ENCODE assay signal across 9 cellular contexts in genomic region chr1:193115629-193116227, GRCh38.
A peak's percentile ranks its signal among the peaks of the same experiment; 100 is the strongest.
DNase-seq lines count a peak whose midpoint lies in the region; ATAC-seq, FAIRE-seq and TF ChIP-seq lines count a peak whose summit lies in the region.
"Had no signal": no experiment of that assay in that cellular context is flagged by ENCODE, and none has a peak within 500 bp of the region (broad histone marks: within the 10 kb centered on the region; RNA-seq: fewer than 3 reads in every experiment).

No MANE protein-coding gene starts in this region.

- H3K4me3 ChIP-seq in astrocyte of the spinal cord (ENCODE audit: low read depth, low read length) = no peak overlapping the region

- TF ChIP-seq CTCF in astrocyte of the spinal cord (IDR thresholded peaks at IDR 0.05; ENCODE audit: low read depth, low read length) = no peak

- in situ Hi-C loops in astrocyte of the spinal cord (cut with HindIII; ENCODE audit: low sequenced_read_pairs) = no loop called here

- FAIRE-seq in urothelium cell line (lab: Jason Lieb, UNC) = no peak

- ATAC-seq in HG03196 (IDR thresholded peaks at IDR 0.05; ENCODE audit: unreplicated experiment) (no peak), HG03457 (IDR thresholded peaks at IDR 0.05; ENCODE audit: unreplicated experiment) (no peak), GM21447 (IDR thresholded peaks at IDR 0.05; ENCODE audit: unreplicated experiment) (no peak)

- DNase-seq in HS-27A (ENCODE audit: low read depth) (peak; percentile 91), astrocyte of the spinal cord (ENCODE audit: low read depth, low spot score) (peak; percentile 98), islet precursor cell (peak; percentile 91), urothelium cell line (ENCODE audit: low spot score) (peak; percentile 28)
- DNase-seq: activated naive CD4-positive, alpha-beta T cell treated with anti-CD3 and anti-CD28 coated beads, Interleukin-2, amount 50 U/mL, for 16 hours; SHP77 had no signal

Comparison
In these comparisons a context has a peak if more than half of its experiments do, and no peak if none do; other contexts are left out.
1. DNase-seq: peak in every context shown above with its lines; median percentile 98 in astrocyte of the spinal cord; 91 in HS-27A; 91 in islet precursor cell; 28 in urothelium cell line.